Comparison of ENCODE assay signal across 9 cellular contexts in genomic region chr13:25249001-25249543, GRCh38. TPM values are rescaled to one million over a fixed set of nuclear protein-coding genes. Genes with fewer than 3 reads are reported as not detected.
DNase-seq lines count a peak whose midpoint lies in the region; ATAC-seq, FAIRE-seq and TF ChIP-seq lines count a peak whose summit lies in the region.
"Had no signal": no experiment of that assay in that cellular context is flagged by ENCODE, and none has a peak within 500 bp of the region (broad histone marks: within the 10 kb centered on the region; RNA-seq: fewer than 3 reads in every experiment).

No MANE protein-coding gene starts in this region.

- TF ChIP-seq CTCF in MCF 10A (IDR thresholded peaks at IDR 0.05; ENCODE audit: unreplicated experiment): peak; percentile 15
- peak in 1 of 3 donors; percentile 16 for TF ChIP-seq CTCF in breast epithelium (IDR thresholded peaks at IDR 0.05)
- TF ChIP-seq CTCF in VCaP (conservative IDR thresholded peaks at IDR 0.05): peak; percentile 80
- TF ChIP-seq CTCF in HepG2 (CRISPR knock-in tag; IDR thresholded peaks at IDR 0.05): peak; percentile 33; the same call in 1 of the 2 replicates

- no peaks in the 10 kb centered on the region for H4K20me1 ChIP-seq in HepG2 (ENCODE audit: insufficient read depth, low read length)

- peak; percentile 37 for ATAC-seq in HG03469 (IDR thresholded peaks at IDR 0.05; ENCODE audit: unreplicated experiment)
- ATAC-seq in HepG2: peak; percentile 69

- H3K4me3 Mint-ChIP-seq in MCF 10A (ENCODE audit: unreplicated experiment): no peak overlapping the region
- no peak overlapping the region for H3K4me3 Mint-ChIP-seq in T-helper 2 cell treated with Interferon-gamma antibody and Interleukin-4, amounts not matched to agents 5 μg/mL and 100 μg/mL, for 36 hours
- no peak overlapping the region for H3K4me3 Mint-ChIP-seq in activated naive CD8-positive, alpha-beta T cell treated with anti-CD3 and anti-CD28 coated beads for 36 hours
- H3K4me3 Mint-ChIP-seq: activated naive CD8-positive, alpha-beta T cell treated with anti-CD3 and anti-CD28 coated beads, Interleukin-2, amount 10 ng/mL, durations not matched to agents 7 days and 5 days had no signal

- no peak overlapping the region for H3K27ac Mint-ChIP-seq in MCF 10A (ENCODE audit: low read depth, unreplicated experiment)
- H3K27ac Mint-ChIP-seq in T-helper 2 cell treated with Interferon-gamma antibody and Interleukin-4, amounts not matched to agents 5 μg/mL and 100 μg/mL, for 36 hours: no peak overlapping the region
- H3K27ac Mint-ChIP-seq in activated naive CD8-positive, alpha-beta T cell treated with anti-CD3 and anti-CD28 coated beads for 36 hours: no peak overlapping the region
- H3K27ac Mint-ChIP-seq: activated naive CD8-positive, alpha-beta T cell treated with anti-CD3 and anti-CD28 coated beads, Interleukin-2, amount 10 ng/mL, durations not matched to agents 7 days and 5 days had no signal

- H3K4me3 ChIP-seq in breast epithelium: no peak overlapping the region
- no peak overlapping the region for H3K4me3 ChIP-seq in HepG2 (replicated peaks in 1 of 3; ENCODE audit: insufficient read depth in 1 of 3, low read depth in 2 of 3, low read length in 3 of 3)

- FAIRE-seq in HepG2 (lab: Jason Lieb, UNC): no peak

- POLR2A ChIA-PET in MCF 10A (lab: Yijun Ruan, JAX) (interaction anchor here (0.6 to 0.7 kb wide), 2 partner anchors 13 to 39 kb away, joined by 3 to 4 read pairs; no protein-coding TSS in a partner anchor), HepG2 (lab: Yijun Ruan, JAX) (no interaction called here)

- H3K27ac ChIP-seq in breast epithelium (no peak overlapping the region), VCaP (no peak overlapping the region), HepG2 (ENCODE audit: extremely low read length, insufficient read depth, low read length) (no peak overlapping the region)

- no peak overlapping the region for H3K4me2 ChIP-seq in HepG2 (ENCODE audit: low read depth, low read length)

- H3K9ac ChIP-seq in HepG2 (ENCODE audit: insufficient read depth, low read depth, low read length): no peak overlapping the region

- H2AFZ ChIP-seq in HepG2 (ENCODE audit: low read length): no peak overlapping the region

- H3K36me3 ChIP-seq in breast epithelium (no peaks in the 10 kb centered on the region), HepG2 (replicated peaks in 1 of 2; ENCODE audit: control insufficient read depth in 1 of 2, insufficient read depth in 2 of 2, low read length in 2 of 2) (no peaks in the 10 kb centered on the region; a peak in 1 of 5 replicates)

- H3K4me1 ChIP-seq in breast epithelium (no peaks in the 10 kb centered on the region), HepG2 (ENCODE audit: insufficient read depth, low read length) (peaks cover 8% of the 10 kb centered on the region)

- DNase-seq in MCF 10A (ENCODE audit: unreplicated experiment) (peak; percentile 26), breast epithelium (ENCODE audit: low spot score in 2 of 2) (no peak), HepG2 (ENCODE audit: low spot score) (peak; percentile 19)
- no peak for DNase-seq in effector CD8-positive, alpha-beta T cell (lab: John Stamatoyannopoulos, UW)
- no peak for DNase-seq in T-helper 2 cell treated with Interferon-gamma antibody and Interleukin-4, amounts not matched to agents 5 μg/mL and 100 μg/mL, for 36 hours (ENCODE audit: low spot score)
- no peak for DNase-seq in activated naive CD8-positive, alpha-beta T cell treated with anti-CD3 and anti-CD28 coated beads for 36 hours
- DNase-seq: activated naive CD8-positive, alpha-beta T cell treated with anti-CD3 and anti-CD28 coated beads, Interleukin-2, amount 10 ng/mL, durations not matched to agents 7 days and 5 days had no signal

- TF ChIP-seq RAD21 in HepG2 (CRISPR knock-in tag; IDR thresholded peaks at IDR 0.05): no peak

- H3K36me3 Mint-ChIP-seq in MCF 10A (ENCODE audit: insufficient read depth, unreplicated experiment): peaks cover 44% of the 10 kb centered on the region
- H3K36me3 Mint-ChIP-seq in T-helper 2 cell treated with Interferon-gamma antibody and Interleukin-4, amounts not matched to agents 5 μg/mL and 100 μg/mL, for 36 hours (ENCODE audit: low read depth): peaks cover 35% of the 10 kb centered on the region
- peaks cover 21% of the 10 kb centered on the region for H3K36me3 Mint-ChIP-seq in activated naive CD8-positive, alpha-beta T cell treated with anti-CD3 and anti-CD28 coated beads for 36 hours

- no peaks in the 10 kb centered on the region for H3K4me1 Mint-ChIP-seq in MCF 10A (ENCODE audit: insufficient read depth, unreplicated experiment)
- no peaks in the 10 kb centered on the region for H3K4me1 Mint-ChIP-seq in T-helper 2 cell treated with Interferon-gamma antibody and Interleukin-4, amounts not matched to agents 5 μg/mL and 100 μg/mL, for 36 hours (ENCODE audit: low read depth)
- no peaks in the 10 kb centered on the region for H3K4me1 Mint-ChIP-seq in activated naive CD8-positive, alpha-beta T cell treated with anti-CD3 and anti-CD28 coated beads for 36 hours
- H3K4me1 Mint-ChIP-seq: activated naive CD8-positive, alpha-beta T cell treated with anti-CD3 and anti-CD28 coated beads, Interleukin-2, amount 10 ng/mL, durations not matched to agents 7 days and 5 days had no signal

- CTCF ChIA-PET in MCF 10A (lab: Yijun Ruan, JAX) (interaction anchor here (0.6 to 1.5 kb wide), 3 partner anchors 16 to 253 kb away, joined by 3 to 4 read pairs (median 4); no protein-coding TSS in a partner anchor), HepG2 (lab: Yijun Ruan, JAX; ENCODE audit: low intra/inter-chr PET ratio, low total read pairs) (no interaction called here)

- TF ChIP-seq POLR2A in breast epithelium (IDR thresholded peaks at IDR 0.05) (no peak), HepG2 (IDR thresholded peaks at IDR 0.05; ENCODE audit: insufficient read depth in 1 of 2, low read depth in 2 of 2, low read length in 2 of 2) (no peak)

- no peak for TF ChIP-seq EP300 in HepG2 (IDR thresholded peaks at IDR 0.05; ENCODE audit: low read depth in 2 of 2, low read length in 2 of 2)
- no peak for TF ChIP-seq EP300 in HepG2 (CRISPR knock-in tag; IDR thresholded peaks at IDR 0.05; ENCODE audit: borderline replicate concordance)

- no peaks in the 10 kb centered on the region for H3K27me3 Mint-ChIP-seq in MCF 10A (ENCODE audit: insufficient read depth, unreplicated experiment)
- no peaks in the 10 kb centered on the region for H3K27me3 Mint-ChIP-seq in T-helper 2 cell treated with Interferon-gamma antibody and Interleukin-4, amounts not matched to agents 5 μg/mL and 100 μg/mL, for 36 hours (ENCODE audit: low read depth)
- H3K27me3 Mint-ChIP-seq in activated naive CD8-positive, alpha-beta T cell treated with anti-CD3 and anti-CD28 coated beads for 36 hours: no peaks in the 10 kb centered on the region
- H3K27me3 Mint-ChIP-seq: activated naive CD8-positive, alpha-beta T cell treated with anti-CD3 and anti-CD28 coated beads, Interleukin-2, amount 10 ng/mL, durations not matched to agents 7 days and 5 days had no signal

- in situ Hi-C loops in HepG2 (cut with HindIII; ENCODE audit: extremely low pct_ligation_motif_present, low pct_unique_long_range_greater_than_20kb): no loop called here

- H3K79me2 ChIP-seq in HepG2 (ENCODE audit: insufficient read depth, low read length): no peaks in the 10 kb centered on the region

- BruUV-seq in MCF 10A (replicated peaks; lab: Mats Ljungman, UMichigan): no TSS peak
- BruUV-seq in HepG2 (replicated peaks; lab: Mats Ljungman, UMichigan): no TSS peak

- H3K9me3 ChIP-seq in breast epithelium (no peaks in the 10 kb centered on the region), HepG2 (ENCODE audit: low read length) (no peaks in the 10 kb centered on the region)

- intact Hi-C loops in MCF 10A (cut with micrococcal nuclease): no loop called here
- intact Hi-C loops in breast epithelium (cut with DNase I; ENCODE audit: low total_unique reads): loop anchor here (10.0 kb wide), 1 partner anchor 684 kb away; no protein-coding TSS in a partner anchor
- intact Hi-C loops in HepG2 (cut with micrococcal nuclease; ENCODE audit: unreplicated experiment): no loop called here

- WGBS in HepG2 (ENCODE audit: low lambda C conversion rate): 53% methylated on average over 5 of the region's 5 CpGs

- no peaks in the 10 kb centered on the region for H3K27me3 ChIP-seq in breast epithelium
- H3K27me3 ChIP-seq in HepG2 (ENCODE audit: control insufficient read depth in 1 of 2, insufficient read depth in 2 of 2, low read length in 2 of 2): no peaks in the 10 kb centered on the region

- H3K9me3 Mint-ChIP-seq in MCF 10A (ENCODE audit: unreplicated experiment): no peaks in the 10 kb centered on the region
- H3K9me3 Mint-ChIP-seq in T-helper 2 cell treated with Interferon-gamma antibody and Interleukin-4, amounts not matched to agents 5 μg/mL and 100 μg/mL, for 36 hours: no peaks in the 10 kb centered on the region
- peaks cover 2% of the 10 kb centered on the region for H3K9me3 Mint-ChIP-seq in activated naive CD8-positive, alpha-beta T cell treated with anti-CD3 and anti-CD28 coated beads for 36 hours
- H3K9me3 Mint-ChIP-seq: activated naive CD8-positive, alpha-beta T cell treated with anti-CD3 and anti-CD28 coated beads, Interleukin-2, amount 10 ng/mL, durations not matched to agents 7 days and 5 days had no signal

RNA-seq across cellular contexts. Expression of gene MTMR6, which starts 38.2 kb away (rescaled TPM):
- total RNA-seq in MCF 10A (2022) (21.0 and 21.5 TPM in 2 replicates), breast epithelium (10 to 100 TPM; 17.4 to 26.1 (median 20.6) TPM), HepG2 (2016; rRNA removed; fragmentation: Illumina TruSeq; extraction: Trizol) (7.8 and 12.5 TPM in 2 replicates)
- total RNA-seq in HepG2 (2016; cell fraction: cytosol; rRNA removed; fragmentation: Illumina TruSeq; extraction: Trizol; ENCODE audit: low read depth): 0.79 and 0.91 TPM in 2 replicates
- 7.9 and 13.8 TPM in 2 replicates for total RNA-seq in HepG2 (2016; cell fraction: insoluble cytoplasmic fraction; rRNA removed; fragmentation: Illumina TruSeq; extraction: Trizol)
- 3.2 and 3.4 TPM in 2 replicates for total RNA-seq in HepG2 (2016; cell fraction: membrane; rRNA removed; fragmentation: Illumina TruSeq; extraction: Trizol)
- 5.7 and 6.2 TPM in 2 replicates for total RNA-seq in HepG2 (2016; cell fraction: nucleus; rRNA removed; fragmentation: Illumina TruSeq; extraction: Trizol)
- polyA plus RNA-seq in HepG2 (2011; rRNA removed): 2.4 and 3.4 TPM in 2 replicates
- 1.3 and 2.1 TPM in 2 replicates for polyA plus RNA-seq in HepG2 (2011; cell fraction: cytosol; rRNA removed)
- polyA plus RNA-seq in HepG2 (2011; cell fraction: nucleus; rRNA removed): 1.1 and 1.4 TPM in 2 replicates
- polyA plus RNA-seq in HepG2 (2012): 3.9 and 4.1 TPM in 2 replicates
- polyA plus RNA-seq in HepG2 (2016; cell fraction: cytosol; fragmentation: Illumina TruSeq; extraction: Trizol; ENCODE audit: low read depth): 0.24 and 0.27 TPM in 2 replicates
- 9.2 and 9.8 TPM in 2 replicates for polyA plus RNA-seq in HepG2 (2016; cell fraction: insoluble cytoplasmic fraction; fragmentation: Illumina TruSeq; extraction: Trizol; ENCODE audit: low read depth)
- polyA plus RNA-seq in HepG2 (2016; cell fraction: membrane; fragmentation: Illumina TruSeq; extraction: Trizol; ENCODE audit: low read depth): 1.3 and 1.4 TPM in 2 replicates
- polyA plus RNA-seq in HepG2 (2016; cell fraction: nucleus; fragmentation: Illumina TruSeq; extraction: Trizol; ENCODE audit: insufficient read depth, low read depth): 6.0 and 6.2 TPM in 2 replicates
- 2.6 and 3.3 TPM in 2 replicates for polyA minus RNA-seq in HepG2 (2011; rRNA and poly(A)+ RNA removed; ENCODE audit: low replicate concordance)
- 4.2 and 5.3 TPM in 2 replicates for polyA minus RNA-seq in HepG2 (2011; cell fraction: cytosol; rRNA and poly(A)+ RNA removed)
- 4.8 and 5.1 TPM in 2 replicates for polyA minus RNA-seq in HepG2 (2011; cell fraction: nucleus; rRNA and poly(A)+ RNA removed)
- total RNA-seq in activated naive CD8-positive, alpha-beta T cell treated with anti-CD3 and anti-CD28 coated beads for 36 hours: 10 to 100 TPM; 15.6 to 15.8 TPM

RNA-seq across cellular contexts. Expression of gene NUP58, which starts 52.4 kb away (rescaled TPM):
- 106 and 116 TPM in 2 replicates for total RNA-seq in MCF 10A (2022)
- 10 to 100 TPM; 35.0 to 81.5 (median 68.2) TPM for total RNA-seq in breast epithelium
- total RNA-seq in HepG2 (2016; rRNA removed; fragmentation: Illumina TruSeq; extraction: Trizol): 46.5 and 66.0 TPM in 2 replicates
- total RNA-seq in HepG2 (2016; cell fraction: cytosol; rRNA removed; fragmentation: Illumina TruSeq; extraction: Trizol; ENCODE audit: low read depth): 12.5 and 13.3 TPM in 2 replicates
- total RNA-seq in HepG2 (2016; cell fraction: insoluble cytoplasmic fraction; rRNA removed; fragmentation: Illumina TruSeq; extraction: Trizol): 44.8 and 68.4 TPM in 2 replicates
- total RNA-seq in HepG2 (2016; cell fraction: membrane; rRNA removed; fragmentation: Illumina TruSeq; extraction: Trizol): 36.6 and 36.9 TPM in 2 replicates
- 39.2 and 41.4 TPM in 2 replicates for total RNA-seq in HepG2 (2016; cell fraction: nucleus; rRNA removed; fragmentation: Illumina TruSeq; extraction: Trizol)
- polyA plus RNA-seq in HepG2 (2011; rRNA removed): 38.3 and 45.4 TPM in 2 replicates
- 26.4 and 28.5 TPM in 2 replicates for polyA plus RNA-seq in HepG2 (2011; cell fraction: cytosol; rRNA removed)
- polyA plus RNA-seq in HepG2 (2011; cell fraction: nucleus; rRNA removed): 19.6 and 20.1 TPM in 2 replicates
- 20.4 and 27.1 TPM in 2 replicates for polyA plus RNA-seq in HepG2 (2012)
- 2.3 and 2.4 TPM in 2 replicates for polyA plus RNA-seq in HepG2 (2016; cell fraction: cytosol; fragmentation: Illumina TruSeq; extraction: Trizol; ENCODE audit: low read depth)
- 40.2 and 44.8 TPM in 2 replicates for polyA plus RNA-seq in HepG2 (2016; cell fraction: insoluble cytoplasmic fraction; fragmentation: Illumina TruSeq; extraction: Trizol; ENCODE audit: low read depth)
- polyA plus RNA-seq in HepG2 (2016; cell fraction: membrane; fragmentation: Illumina TruSeq; extraction: Trizol; ENCODE audit: low read depth): 9.0 and 9.5 TPM in 2 replicates
- 33.1 and 38.3 TPM in 2 replicates for polyA plus RNA-seq in HepG2 (2016; cell fraction: nucleus; fragmentation: Illumina TruSeq; extraction: Trizol; ENCODE audit: insufficient read depth, low read depth)
- 69.1 and 83.6 TPM in 2 replicates for polyA minus RNA-seq in HepG2 (2011; rRNA and poly(A)+ RNA removed; ENCODE audit: low replicate concordance)
- polyA minus RNA-seq in HepG2 (2011; cell fraction: cytosol; rRNA and poly(A)+ RNA removed): 30.0 and 34.4 TPM in 2 replicates
- 78.5 and 81.9 TPM in 2 replicates for polyA minus RNA-seq in HepG2 (2011; cell fraction: nucleus; rRNA and poly(A)+ RNA removed)
- total RNA-seq in activated naive CD8-positive, alpha-beta T cell treated with anti-CD3 and anti-CD28 coated beads for 36 hours: 100 to 1,000 TPM; 137 to 142 TPM

Comparison
In these comparisons a context has a peak if more than half of its experiments do, and no peak if none do; other contexts are left out.
1. DNase-seq: peak in MCF 10A (single experiment) and HepG2 (single experiment); none in breast epithelium (0 of 2), effector CD8-positive, alpha-beta T cell (single experiment), T-helper 2 cell treated with Interferon-gamma antibody and Interleukin-4, amounts not matched to agents 5 μg/mL and 100 μg/mL, for 36 hours (single experiment) and activated naive CD8-positive, alpha-beta T cell treated with anti-CD3 and anti-CD28 coated beads for 36 hours (single experiment).